ENCODE assay signal across 10 cellular contexts in genomic region chr1:100452641-100453040, GRCh38.
DNase-seq lines count a peak whose midpoint lies in the region; ATAC-seq and TF ChIP-seq lines count a peak whose summit lies in the region.
"Had no signal": no experiment of that assay in that cellular context is flagged by ENCODE, and none has a peak within 500 bp of the region (broad histone marks: within the 10 kb centered on the region; RNA-seq: fewer than 3 reads in every experiment).

No MANE protein-coding gene starts in this region.

- ATAC-seq in CD4-positive, alpha-beta T cell (ENCODE audit: poor library complexity): peak; percentile 88
- ATAC-seq in GM19025 (IDR thresholded peaks at IDR 0.05; ENCODE audit: low read depth, unreplicated experiment): peak; percentile 69
- peak; percentile 86 for ATAC-seq in HG03378 (IDR thresholded peaks at IDR 0.05; ENCODE audit: unreplicated experiment)

- no peaks in the 10 kb centered on the region for H3K9me3 ChIP-seq in CD4-positive, alpha-beta T cell (ENCODE audit: control insufficient read depth, low read length)

- in situ Hi-C loops in astrocyte of the spinal cord (cut with HindIII; ENCODE audit: low sequenced_read_pairs): no loop called here

- intact Hi-C loops in CD4-positive, alpha-beta T cell (cut with DNase I, micrococcal nuclease): loop anchor here in 1 of 2 experiments (5.0 kb wide), 1 partner anchor 415 kb away; a partner anchor contains a TSS

- peaks cover 2% of the 10 kb centered on the region for H3K9me3 Mint-ChIP-seq in CD4-positive, alpha-beta T cell

- H3K4me3 ChIP-seq in astrocyte of the spinal cord (ENCODE audit: low read depth, low read length): no peak overlapping the region

- peak overlapping the region; percentile 77 for H3K27ac ChIP-seq in CD4-positive, alpha-beta T cell (ENCODE audit: low read depth, low read length)

- peak overlapping the region; percentile 94 for H3K27ac Mint-ChIP-seq in CD4-positive, alpha-beta T cell

- TF ChIP-seq CTCF in CD4-positive, alpha-beta T cell (IDR thresholded peaks at IDR 0.05): no peak
- TF ChIP-seq CTCF in astrocyte of the spinal cord (IDR thresholded peaks at IDR 0.05; ENCODE audit: low read depth, low read length): no peak

- peaks cover 91% of the 10 kb centered on the region for H3K36me3 Mint-ChIP-seq in CD4-positive, alpha-beta T cell (ENCODE audit: low read depth)

- CTCF ChIA-PET in CD4-positive, alpha-beta T cell (lab: Charles Lee): interaction anchor here (1.1 to 4.9 kb wide), 3 partner anchors 11 to 100 kb away, joined by 3 to 32 read pairs (median 7); partner anchors contain the start of gene CDC14A

- no peaks in the 10 kb centered on the region for H3K27me3 ChIP-seq in CD4-positive, alpha-beta T cell (ENCODE audit: control insufficient read depth, insufficient read depth, low read length)

- DNase-seq in CD4-positive, alpha-beta T cell: no peak
- DNase-seq in astrocyte of the spinal cord (ENCODE audit: low read depth, low spot score): peak; percentile 9
- no peak for DNase-seq in GF-D8 (lab: John Stamatoyannopoulos, UW)
- no peak for DNase-seq in NCI-H2196 treated with DMSO at 0.1 percent for 48 hours (lab: John Stamatoyannopoulos, UW; ENCODE audit: unreplicated experiment)
- no peak for DNase-seq in anterior cingulate cortex (lab: John Stamatoyannopoulos, UW)
- no peak for DNase-seq in HUDEP-2 (lab: John Stamatoyannopoulos, UW; ENCODE audit: unreplicated experiment in 76 of 76)
- DNase-seq: cerebellar nuclear complex, NCI-H1436 had no signal

- H3K27me3 Mint-ChIP-seq in CD4-positive, alpha-beta T cell: no peaks in the 10 kb centered on the region

- POLR2A ChIA-PET in CD4-positive, alpha-beta T cell (lab: Charles Lee): interaction anchor here (0.9 to 3.2 kb wide), 13 partner anchors 9 to 415 kb away, joined by 3 to 28 read pairs (median 3); partner anchors contain the start of genes CDC14A and RTCA

- H3K4me3 Mint-ChIP-seq in CD4-positive, alpha-beta T cell: peak overlapping the region; percentile 70

- H3K4me1 Mint-ChIP-seq in CD4-positive, alpha-beta T cell (ENCODE audit: low read depth): peaks cover 93% of the 10 kb centered on the region
